Comparison of ENCODE assay signal across 9 cellular contexts in genomic region chr13:112605531-112605990, GRCh38. TPM values are rescaled to one million over a fixed set of nuclear protein-coding genes. Genes with fewer than 3 reads are reported as not detected.
A peak's percentile ranks its signal among the peaks of the same experiment; 100 is the strongest.
DNase-seq lines count a peak whose midpoint lies in the region; ATAC-seq and TF ChIP-seq lines count a peak whose summit lies in the region.
"Had no signal": no experiment of that assay in that cellular context is flagged by ENCODE, and none has a peak within 500 bp of the region (broad histone marks: within the 10 kb centered on the region; RNA-seq: fewer than 3 reads in every experiment).

No MANE protein-coding gene starts in this region.

- H3K4me3 ChIP-seq in GM06990 (replicated peaks; ENCODE audit: low read depth, low read length) (peak overlapping the region; percentile 59; the same call in 1 of the 2 replicates), SK-N-MC (peak overlapping the region; percentile 92), foreskin fibroblast (ENCODE audit: low read depth in 1 of 2, low read length in 2 of 2) (peak overlapping the region; percentile 79 to 82), gastrocnemius medialis (peak overlapping the region; percentile 50 to 72 (median 61))

- no peaks in the 10 kb centered on the region for H3K9me3 ChIP-seq in SK-N-MC (ENCODE audit: low read depth, low read length)
- H3K9me3 ChIP-seq in gastrocnemius medialis: no peaks in the 10 kb centered on the region
- H3K9me3 ChIP-seq: pancreas had no signal

- TF ChIP-seq POLR2A in gastrocnemius medialis (IDR thresholded peaks at IDR 0.05): no peak

- DNase-seq in GM06990 (ENCODE audit: extremely low read depth, insufficient read length) (no peak), SK-N-MC (ENCODE audit: low read depth, low spot score) (no peak), foreskin fibroblast (peak; percentile 56 to 81), gastrocnemius medialis (no peak), GM20000 (ENCODE audit: low spot score) (no peak), GM19240 (ENCODE audit: insufficient read length, low spot score) (no peak), kidney tubule cell (ENCODE audit: low spot score) (no peak), KBM-7 (no peak)

- intact Hi-C loops in gastrocnemius medialis (cut with DNase I; ENCODE audit: low total_unique reads): loop anchor here (10.0 kb wide), 1 partner anchor 71 kb away; no protein-coding TSS in a partner anchor

- H3K4me1 ChIP-seq in gastrocnemius medialis: peaks cover 5 to 8% of the 10 kb centered on the region in 2 donors

- peak overlapping the region; percentile 77 for H3K9ac ChIP-seq in SK-N-MC (ENCODE audit: insufficient read length)

- in situ Hi-C loops in gastrocnemius medialis (cut with MboI; ENCODE audit: low sequenced_read_pairs in 4 of 4): loop anchor here in 3 of 4 donors (10.0 to 25.0 kb wide), 3 partner anchors 518 to 1143 kb away; no protein-coding TSS in a partner anchor
- in situ Hi-C loops in KBM-7 (cut with MboI; ENCODE audit: low pct_unique_long_range_greater_than_20kb, low sequenced_read_pairs): no loop called here

- TF ChIP-seq CTCF in GM06990 (IDR thresholded peaks at IDR 0.05; ENCODE audit: insufficient read depth, low read length, poor library complexity, severe bottlenecking): no peak
- no peak for TF ChIP-seq CTCF in foreskin fibroblast (IDR thresholded peaks at IDR 0.05; ENCODE audit: low read depth, low read length)
- TF ChIP-seq CTCF in gastrocnemius medialis (IDR thresholded peaks at IDR 0.05 in 4 of 5, conservative IDR thresholded peaks at IDR 0.05 in 1 of 5): no peak
- no peak for TF ChIP-seq CTCF in GM20000 (IDR thresholded peaks at IDR 0.05; ENCODE audit: extremely low read depth, missing control alignments)

- H3K27ac ChIP-seq in SK-N-MC (peak overlapping the region; percentile 81; the same call in 1 of the 2 replicates), gastrocnemius medialis (peak overlapping the region in 3 of 4 donors; percentile 58 to 66 (median 59))

- H3K27me3 ChIP-seq in GM06990 (replicated peaks; ENCODE audit: control insufficient read depth, insufficient read depth, low read length): no peaks in the 10 kb centered on the region
- peaks cover 0 to 8% (median 0%) of the 10 kb centered on the region in 3 donors for H3K27me3 ChIP-seq in gastrocnemius medialis
- H3K27me3 ChIP-seq: pancreas had no signal

- no peaks in the 10 kb centered on the region for H3K36me3 ChIP-seq in GM06990 (ENCODE audit: control insufficient read depth, insufficient read depth, low read length)
- no peaks in the 10 kb centered on the region for H3K36me3 ChIP-seq in SK-N-MC (ENCODE audit: insufficient read depth, low read length)
- no peaks in the 10 kb centered on the region for H3K36me3 ChIP-seq in gastrocnemius medialis
- H3K36me3 ChIP-seq: pancreas had no signal

- no peak for ATAC-seq in gastrocnemius medialis

RNA-seq across cellular contexts. Expression of gene TUBGCP3, which starts 17.6 kb away (rescaled TPM):
- total RNA-seq in gastrocnemius medialis: 10 to 100 TPM in 3 of 4 donors, 1 to 10 TPM in 1; 10.0 to 14.3 (median 11.0) TPM

Comparison
In these comparisons a context has a peak if more than half of its experiments do, and no peak if none do; other contexts are left out.
1. DNase-seq: peak in foreskin fibroblast (2 of 2); none in GM06990 (single experiment), SK-N-MC (single experiment), gastrocnemius medialis (0 of 2), GM20000 (single experiment), GM19240 (single experiment), kidney tubule cell (single experiment) and KBM-7 (single experiment).
2. Peak in every context shown above with its lines, with median percentiles within 50 percentile points of each other: H3K4me3 ChIP-seq.